Comparison of ENCODE assay signal across 25 cellular contexts in genomic region chr20:10323729-10324128, GRCh38.
DNase-seq lines count a peak whose midpoint lies in the region; ATAC-seq, FAIRE-seq and TF ChIP-seq lines count a peak whose summit lies in the region.
"Had no signal": no experiment of that assay in that cellular context is flagged by ENCODE, and none has a peak within 500 bp of the region (broad histone marks: within the 10 kb centered on the region; RNA-seq: fewer than 3 reads in every experiment).

No MANE protein-coding gene starts in this region.

- no peak overlapping the region for H3K27ac Mint-ChIP-seq in H9
- H3K27ac Mint-ChIP-seq: CD8-positive, alpha-beta memory T cell had no signal

- H4K5ac ChIP-seq in H9 (ENCODE audit: insufficient read length, low read depth, low read length) (no peak overlapping the region), H1 (ENCODE audit: insufficient read length, low read depth, low read length) (no peak overlapping the region)

- H2BK12ac ChIP-seq in H9 (ENCODE audit: insufficient read length, low read depth, low read length), result no peak overlapping the region
- no peak overlapping the region for H2BK12ac ChIP-seq in H1 (ENCODE audit: low read depth, low read length)

- TF ChIP-seq CTCF in H9 (conservative IDR thresholded peaks at IDR 0.05) (peak; percentile 29), H1 (IDR thresholded peaks at IDR 0.05; ENCODE audit: control extremely low read depth in 1 of 3, insufficient read depth in 1 of 3, low read depth in 1 of 3, low read length in 3 of 3) (peak in 2 of 3 experiments; percentile 5 to 17; a peak in 1 of 4 replicates)

- H3K4me3 Mint-ChIP-seq in H9, result no peak overlapping the region
- H3K4me3 Mint-ChIP-seq: CD14-positive monocyte; CD8-positive, alpha-beta memory T cell had no signal

- H3T11ph ChIP-seq in H9 (ENCODE audit: low read length), result no peak overlapping the region

- no peak for DNase-seq in H9
- DNase-seq in NCI-H69 (lab: John Stamatoyannopoulos, UW), result peak; percentile 8
- no peak for DNase-seq in H1 (ENCODE audit: low read depth in 1 of 2, low spot score in 2 of 2)
- no peak for DNase-seq in NK-92 (lab: John Stamatoyannopoulos, UW; ENCODE audit: unreplicated experiment)
- no peak for DNase-seq in stimulated activated CD4-positive, alpha-beta T cell treated with anti-CD3 and anti-CD28 coated beads, Interleukin-4, amount 100 ng/mL, for 4 hours
- DNase-seq: BE2C; CD8-positive, alpha-beta memory T cell; DMS153; DND-41; GM23248; HCEC 1CT; Kasumi-1; NCI-H1092 treated with DMSO at 0.1 percent for 48 hours; NCI-H1436; NCI-H187 treated with DMSO at 0.1 percent for 48 hours; NCI-H446; NCI-H524 treated with DMSO at 0.1 percent for 48 hours; NCI-H82; PC-9; Right ventricle myocardium superior had no signal

- POLR2A ChIA-PET in H1 (lab: Charles Lee; ENCODE audit: partially characterized antibody), result no interaction called here

- H4K91ac ChIP-seq in H9 (ENCODE audit: insufficient read length, low read depth, low read length) (no peak overlapping the region), H1 (replicated peaks; ENCODE audit: insufficient read length, low read length) (no peak overlapping the region)

- H3K9ac ChIP-seq in H9 (ENCODE audit: extremely low read depth, insufficient read length, low read length), result no peak overlapping the region
- no peak overlapping the region for H3K9ac ChIP-seq in H1 (replicated peaks in 1 of 4; ENCODE audit: extremely low read depth in 1 of 4, low read depth in 3 of 4, low read length in 3 of 4)
- H3K9ac ChIP-seq: GM23248 had no signal

- H3K18ac ChIP-seq in H9 (ENCODE audit: insufficient read length, low read depth, low read length) (no peak overlapping the region), H1 (ENCODE audit: extremely low read depth, low read length) (no peak overlapping the region)

- no CpG with 5 or more reads among the region's 4 CpGs for WGBS in H9 (ENCODE audit: extremely low coverage, insufficient read length, low lambda C conversion rate)
- 90% methylated on average over 4 of the region's 4 CpGs; no CpG with 5 or more reads in 1 of the 2 experiments for WGBS in H1 (ENCODE audit: extremely low coverage in 1 of 2, insufficient coverage in 1 of 2, insufficient read length in 1 of 2, insufficient replicate concordance in 2 of 2, low coverage in 1 of 2, low lambda C conversion rate in 2 of 2, missing lambda C conversion rate in 1 of 2), 2 experiments

- H3K27me3 ChIP-seq in H9 (ENCODE audit: insufficient read depth, low read length), result no peaks in the 10 kb centered on the region
- H3K27me3 ChIP-seq in H1 (replicated peaks in 1 of 4; ENCODE audit: control insufficient read depth in 3 of 4, extremely low read depth in 1 of 4, insufficient read depth in 3 of 4, low read length in 3 of 4), result no peaks in the 10 kb centered on the region
- H3K27me3 ChIP-seq: BE2C, SJSA1 had no signal

- peaks cover 13 to 14% of the 10 kb centered on the region in 2 experiments for H3K4me1 Mint-ChIP-seq in H9
- H3K4me1 Mint-ChIP-seq: CD8-positive, alpha-beta memory T cell had no signal

- H3K56ac ChIP-seq in H9 (ENCODE audit: insufficient read length, low read depth, low read length) (no peak overlapping the region), H1 (replicated peaks; ENCODE audit: insufficient read length, low read depth, low read length) (no peak overlapping the region)

- no peak overlapping the region for H2BK5ac ChIP-seq in H9 (ENCODE audit: insufficient read length, low read length)
- H2BK5ac ChIP-seq in H1 (ENCODE audit: low read depth, low read length), result no peak overlapping the region

- no peak overlapping the region for H2BK15ac ChIP-seq in H9 (ENCODE audit: low read depth, low read length)
- no peak overlapping the region for H2BK15ac ChIP-seq in H1 (ENCODE audit: low read length)

- no peaks in the 10 kb centered on the region; the same call in 1 of the 2 replicates for H3K27me3 Mint-ChIP-seq in H9 (ENCODE audit: low read depth)

- H3K79me2 ChIP-seq in H9 (ENCODE audit: insufficient read depth, low read length), result no peaks in the 10 kb centered on the region
- no peaks in the 10 kb centered on the region for H3K79me2 ChIP-seq in H1 (ENCODE audit: control insufficient read depth in 1 of 2, insufficient read depth in 2 of 2, low read length in 2 of 2)

- no peak overlapping the region for H2BK120ac ChIP-seq in H9 (ENCODE audit: low read depth, low read length, poor library complexity, severe bottlenecking)
- H2BK120ac ChIP-seq in H1 (replicated peaks; ENCODE audit: low read depth, low read length), result no peak overlapping the region

- no peak overlapping the region for H3K4ac ChIP-seq in H9 (ENCODE audit: low read depth, low read length)
- no peak overlapping the region for H3K4ac ChIP-seq in H1 (replicated peaks; ENCODE audit: insufficient read length, low read depth, low read length)

- H3K9me3 Mint-ChIP-seq in H9, result no peaks in the 10 kb centered on the region; a peak in 2 of 5 replicates
- H3K9me3 Mint-ChIP-seq: CD8-positive, alpha-beta memory T cell had no signal

- no peak overlapping the region for H2AK5ac ChIP-seq in H9 (ENCODE audit: insufficient read length, low read length)
- H2AK5ac ChIP-seq in H1 (ENCODE audit: low read depth, low read length), result no peak overlapping the region

- H4K20me1 ChIP-seq in H9 (ENCODE audit: control insufficient read depth, insufficient read depth, insufficient read length), result no peaks in the 10 kb centered on the region
- H4K20me1 ChIP-seq in H1 (replicated peaks in 1 of 2; ENCODE audit: control insufficient read depth in 1 of 2, insufficient read depth in 2 of 2, low read length in 2 of 2), result no peaks in the 10 kb centered on the region

- ATAC-seq in esophagus mucosa, result no peak
- ATAC-seq: K562 had no signal

- H3K23me2 ChIP-seq in H9 (ENCODE audit: insufficient read length, low read depth, low read length, poor library complexity, severe bottlenecking) (no peaks in the 10 kb centered on the region), H1 (ENCODE audit: low read depth, low read length) (no peaks in the 10 kb centered on the region)

- no peak for FAIRE-seq in H1 (lab: Jason Lieb, UNC)
- FAIRE-seq: K562 had no signal

- no peak for TF ChIP-seq POLR2A in H1 (IDR thresholded peaks at IDR 0.05; ENCODE audit: control extremely low read depth in 1 of 2, low read depth in 2 of 2, low read length in 2 of 2)

- CTCF ChIA-PET in H1 (lab: Charles Lee; ENCODE audit: partially characterized antibody), result interaction anchor here (1.0 to 1.8 kb wide), 4 partner anchors 8 to 250 kb away, joined by 3 to 5 read pairs (median 4); no protein-coding TSS in a partner anchor

- H3K27ac ChIP-seq in H9 (ENCODE audit: insufficient read length, low read depth, low read length) (no peak overlapping the region), H1 (ENCODE audit: low read depth, low read length) (no peak overlapping the region), temporal lobe (ENCODE audit: low read depth, low read length) (peak overlapping the region; percentile 31)
- H3K27ac ChIP-seq: GM23248, PC-9, SJSA1 had no signal

- H3K79me1 ChIP-seq in H9 (ENCODE audit: insufficient read depth, low read depth, low read length, poor library complexity, severe bottlenecking) (no peaks in the 10 kb centered on the region), H1 (ENCODE audit: low read depth, low read length) (no peaks in the 10 kb centered on the region)

- H3K4me2 ChIP-seq in H9 (ENCODE audit: insufficient read depth, insufficient read length, low read length), result no peak overlapping the region
- no peak overlapping the region for H3K4me2 ChIP-seq in H1 (ENCODE audit: insufficient read depth in 1 of 2, low read depth in 2 of 2, low read length in 2 of 2)
- H3K4me2 ChIP-seq: PC-9 had no signal

- TF ChIP-seq EP300 in H1 (IDR thresholded peaks at IDR 0.05; ENCODE audit: borderline replicate concordance in 1 of 2, low read depth in 2 of 2, low read length in 2 of 2), result no peak

- H3K4me1 ChIP-seq in H9 (ENCODE audit: insufficient read depth, low read length) (no peaks in the 10 kb centered on the region), H1 (replicated peaks in 1 of 4; ENCODE audit: control insufficient read depth in 3 of 4, insufficient read depth in 4 of 4, low read length in 3 of 4) (no peaks in the 10 kb centered on the region)
- H3K4me1 ChIP-seq: BE2C had no signal

- H2BK20ac ChIP-seq in H9 (ENCODE audit: low read depth, low read length, poor library complexity, severe bottlenecking) (no peak overlapping the region), H1 (ENCODE audit: low read length) (no peak overlapping the region)

- H3K23ac ChIP-seq in H9 (ENCODE audit: insufficient read length, low read depth, low read length) (no peak overlapping the region), H1 (ENCODE audit: insufficient read length) (no peak overlapping the region)

- H3K36me3 Mint-ChIP-seq in H9 (ENCODE audit: insufficient read depth in 1 of 3, low read depth in 3 of 3), result no peaks in the 10 kb centered on the region; a peak in 2 of 7 replicates
- H3K36me3 Mint-ChIP-seq: CD14-positive monocyte had no signal

- H4K8ac ChIP-seq in H9 (replicated peaks; ENCODE audit: insufficient read length, low read depth, low read length) (no peak overlapping the region), H1 (ENCODE audit: extremely low read depth, insufficient read depth, low read length) (no peak overlapping the region)

- H3K9me3 ChIP-seq in H9 (ENCODE audit: control insufficient read depth, low read depth, low read length) (no peaks in the 10 kb centered on the region), H1 (ENCODE audit: insufficient read depth in 2 of 2, low read depth in 1 of 2, low read length in 1 of 2) (no peaks in the 10 kb centered on the region)
- H3K9me3 ChIP-seq: BE2C, SJSA1 had no signal

- H2AFZ ChIP-seq in H9 (ENCODE audit: low read length) (no peak overlapping the region), H1 (ENCODE audit: low read length) (no peak overlapping the region)
- H2AFZ ChIP-seq: GM23248, PC-9 had no signal

- H3K36me3 ChIP-seq in H1 (ENCODE audit: control insufficient read depth in 2 of 4, insufficient read depth in 4 of 4, low read length in 3 of 4), result no peaks in the 10 kb centered on the region
- H3K36me3 ChIP-seq: BE2C, SJSA1 had no signal

- TF ChIP-seq RAD21 in H1 (IDR thresholded peaks at IDR 0.05 in 1 of 2, conservative IDR thresholded peaks at IDR 0.05 in 1 of 2; ENCODE audit: low read depth in 2 of 2, low read length in 2 of 2), result no peak

- H3K4me3 ChIP-seq in H1 (ENCODE audit: extremely low read depth in 1 of 4, insufficient read depth in 2 of 4, low read depth in 3 of 4, low read length in 4 of 4), result no peak overlapping the region
- H3K4me3 ChIP-seq: GM23248, K562, PC-9, SJSA1 had no signal

- H3K14ac ChIP-seq in H9 (ENCODE audit: insufficient read depth, low read length) (no peak overlapping the region), H1 (ENCODE audit: insufficient read length) (no peak overlapping the region)

TF ChIP-seq in H1, 55 proteins besides CTCF, POLR2A, EP300 and RAD21 (continues in another document):
- TF ChIP-seq SIX5 (IDR thresholded peaks at IDR 0.05; ENCODE audit: low read depth, low read length) (no peak), HDAC2 (IDR thresholded peaks at IDR 0.05; ENCODE audit: borderline replicate concordance in 1 of 2, low read depth in 2 of 2, low read length in 2 of 2) (no peak), TCF12 (IDR thresholded peaks at IDR 0.05; ENCODE audit: low read depth, low read length) (no peak), BRCA1 (IDR thresholded peaks at IDR 0.05; ENCODE audit: low read depth, low read length) (no peak), CTBP2 (IDR thresholded peaks at IDR 0.05; ENCODE audit: borderline replicate concordance, insufficient read depth, insufficient read length, low read length) (no peak), CEBPB (IDR thresholded peaks at IDR 0.05; ENCODE audit: low read depth, low read length) (no peak)
